Comparison of ENCODE assay signal across 8 cellular contexts in the genomic region with DNA sequence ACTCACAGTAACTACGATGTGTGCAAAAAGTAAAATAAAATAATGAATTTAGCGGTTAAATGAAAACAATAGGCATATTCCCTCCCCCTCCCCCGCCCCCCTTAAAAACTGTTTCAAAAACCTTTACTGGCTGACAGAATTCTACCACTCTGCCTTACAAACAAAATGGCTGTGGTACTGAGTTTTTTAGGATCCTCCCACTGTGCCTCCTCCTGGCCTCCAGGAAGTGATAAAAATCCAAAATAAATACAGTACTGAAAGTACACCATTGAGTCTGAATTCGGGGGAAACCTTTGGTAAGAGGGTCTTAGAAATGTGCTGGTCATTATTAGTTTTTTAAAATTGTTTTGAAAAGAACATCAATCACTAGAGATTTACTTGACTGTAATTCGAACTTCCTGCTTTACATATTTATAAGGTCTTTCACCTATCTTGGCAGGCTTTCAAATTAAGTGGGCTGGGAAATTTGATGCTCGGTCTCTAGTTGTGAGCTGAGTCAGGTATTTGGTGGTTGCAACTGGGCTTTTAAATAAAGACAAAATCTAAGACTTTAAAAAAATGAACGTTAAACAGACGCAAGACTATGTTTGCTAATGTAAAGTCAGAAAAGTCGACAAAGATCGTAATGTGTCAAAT. TPM values are rescaled to one million over a fixed set of nuclear protein-coding genes. Genes with fewer than 3 reads are reported as not detected.
DNase-seq lines count a peak whose midpoint lies in the region; ATAC-seq and TF ChIP-seq lines count a peak whose summit lies in the region.

No MANE protein-coding gene starts in this region.

- H3K9me2 ChIP-seq in OCI-LY1 (ENCODE audit: low read depth, low read length), result no peaks in the 10 kb centered on the region

- intact Hi-C loops in activated CD4-positive, alpha-beta T cell treated with anti-CD3 and anti-CD28 coated beads for 36 hours (cut with DNase I, micrococcal nuclease), result loop anchor here (1.0 to 10.0 kb wide), 17 partner anchors 33 to 1677 kb away; partner anchors contain the start of genes ARHGAP12 (in 1 of the 2), EPC1 (in 1 of the 2), ITGB1 (in 1 of the 2) and KIF5B (in 1 of the 2)

- POLR2A ChIA-PET in activated CD4-positive, alpha-beta T cell treated with anti-CD3 and anti-CD28 coated beads for 36 hours (lab: Charles Lee), result no interaction called here

- no peak for TF ChIP-seq CTCF in OCI-LY1 (IDR thresholded peaks at IDR 0.05; ENCODE audit: low read length)
- no peak for TF ChIP-seq CTCF in coronary artery (IDR thresholded peaks at IDR 0.05)
- no peak for TF ChIP-seq CTCF in thoracic aorta (IDR thresholded peaks at IDR 0.05)

- H3K4me2 ChIP-seq in OCI-LY1 (ENCODE audit: low read length), result peak overlapping the region; percentile 94

- peaks cover 41% of the 10 kb centered on the region for H3K79me2 ChIP-seq in OCI-LY1 (ENCODE audit: insufficient read depth, low read length)

- H4K20me1 ChIP-seq in OCI-LY1 (ENCODE audit: insufficient read depth, low read length), result no peaks in the 10 kb centered on the region

- H3K9ac ChIP-seq in HUES6 (ENCODE audit: low read length) (peak overlapping the region; percentile 50), OCI-LY1 (ENCODE audit: low read length) (peak overlapping the region; percentile 96)

- peaks cover 2% of the 10 kb centered on the region for H3K36me3 Mint-ChIP-seq in activated CD4-positive, alpha-beta T cell treated with anti-CD3 and anti-CD28 coated beads for 36 hours (ENCODE audit: low read depth)

- CTCF ChIA-PET in activated CD4-positive, alpha-beta T cell treated with anti-CD3 and anti-CD28 coated beads for 36 hours (lab: Charles Lee), result interaction anchor here (0.5 to 3.6 kb wide), 9 partner anchors 9 to 362 kb away, joined by 3 to 10 read pairs (median 6); partner anchors contain the start of gene CCDC7

- H3K27ac ChIP-seq in HUES6 (ENCODE audit: low read depth, low read length), result peak overlapping the region; percentile 68; the same call in 1 of the 2 replicates
- H3K27ac ChIP-seq in OCI-LY1 (ENCODE audit: low read depth, low read length, poor library complexity, severe bottlenecking), result peak overlapping the region; percentile 89
- peak overlapping the region; percentile 74 to 85 for H3K27ac ChIP-seq in coronary artery
- peak overlapping the region; percentile 70 to 92 for H3K27ac ChIP-seq in thoracic aorta

- H3K4me1 ChIP-seq in HUES6 (ENCODE audit: control insufficient read depth, insufficient read depth, low read length) (peaks cover 10% of the 10 kb centered on the region), OCI-LY1 (ENCODE audit: insufficient read depth, low read length, severe bottlenecking) (peaks cover 21% of the 10 kb centered on the region), thoracic aorta (ENCODE audit: control insufficient read depth in 1 of 2, low read depth in 2 of 2) (peaks cover 11 to 25% of the 10 kb centered on the region in 2 donors)

- peaks cover 11% of the 10 kb centered on the region for H3K4me1 Mint-ChIP-seq in activated CD4-positive, alpha-beta T cell treated with anti-CD3 and anti-CD28 coated beads for 36 hours

- ATAC-seq in activated CD4-positive, alpha-beta T cell treated with anti-CD3 and anti-CD28 coated beads for 36 hours, result peak; percentile 26
- ATAC-seq in thoracic aorta (ENCODE audit: insufficient number of reproducible peaks, low FRiP score, low read depth), result peak; percentile 52
- ATAC-seq in HG03108 (IDR thresholded peaks at IDR 0.05; ENCODE audit: unreplicated experiment), result no peak

- no peaks in the 10 kb centered on the region for H3K36me3 ChIP-seq in HUES6 (ENCODE audit: control insufficient read depth, insufficient read depth, low read length)
- H3K36me3 ChIP-seq in OCI-LY1 (ENCODE audit: insufficient read depth, low read length), result peaks cover 4% of the 10 kb centered on the region; the same call in 1 of the 2 replicates
- H3K36me3 ChIP-seq in thoracic aorta, result no peaks in the 10 kb centered on the region

- H3K27me3 Mint-ChIP-seq in activated CD4-positive, alpha-beta T cell treated with anti-CD3 and anti-CD28 coated beads for 36 hours, result no peaks in the 10 kb centered on the region

- no peak overlapping the region for H3K4me3 Mint-ChIP-seq in activated CD4-positive, alpha-beta T cell treated with anti-CD3 and anti-CD28 coated beads for 36 hours

- no peaks in the 10 kb centered on the region for H3K27me3 ChIP-seq in HUES6 (ENCODE audit: control insufficient read depth, insufficient read depth, low read length)
- no peaks in the 10 kb centered on the region for H3K27me3 ChIP-seq in OCI-LY1 (ENCODE audit: insufficient read depth, low read length)
- no peaks in the 10 kb centered on the region for H3K27me3 ChIP-seq in thoracic aorta (replicated peaks; ENCODE audit: insufficient read depth)

- H3K9me3 ChIP-seq in HUES6 (ENCODE audit: control insufficient read depth, insufficient read depth, low read depth, low read length) (no peaks in the 10 kb centered on the region), OCI-LY1 (ENCODE audit: low read length) (0 out of 2 replicates have a peak, but pooled peaks cover 5% of the 10 kb centered on the region), thoracic aorta (no peaks in the 10 kb centered on the region)

- no peaks in the 10 kb centered on the region for H3K9me3 Mint-ChIP-seq in activated CD4-positive, alpha-beta T cell treated with anti-CD3 and anti-CD28 coated beads for 36 hours (ENCODE audit: low read depth)

- H2AFZ ChIP-seq in OCI-LY1 (ENCODE audit: low read length), result peak overlapping the region; percentile 53; the same call in 1 of the 2 replicates

- no peaks in the 10 kb centered on the region for H3F3A ChIP-seq in OCI-LY1 (ENCODE audit: insufficient read depth, low read length)

- no peak overlapping the region for H3K27ac Mint-ChIP-seq in activated CD4-positive, alpha-beta T cell treated with anti-CD3 and anti-CD28 coated beads for 36 hours

- peak overlapping the region; percentile 71 for H3K4me3 ChIP-seq in HUES6 (ENCODE audit: low read depth, low read length)
- peak overlapping the region; percentile 88 for H3K4me3 ChIP-seq in OCI-LY1 (ENCODE audit: low read depth, low read length, poor library complexity, severe bottlenecking)
- peak overlapping the region; percentile 75 for H3K4me3 ChIP-seq in coronary artery
- H3K4me3 ChIP-seq in thoracic aorta, result peak overlapping the region; percentile 99

- DNase-seq in activated CD4-positive, alpha-beta T cell treated with anti-CD3 and anti-CD28 coated beads for 36 hours, result peak; percentile 41
- no peak for DNase-seq in activated CD4-positive, alpha-beta T cell treated with anti-CD3 and anti-CD28 coated beads, Interleukin-2, amount 50 U/mL, for 48 hours
- no peak for DNase-seq in coronary artery (ENCODE audit: low spot score)
- peak; percentile 90 for DNase-seq in left kidney (ENCODE audit: low read depth, low spot score)
- DNase-seq in thoracic aorta (ENCODE audit: low spot score), result no peak

RNA-seq across cellular contexts. Expression of gene EPC1, which starts 32.5 kb away (rescaled TPM):
- total RNA-seq in activated CD4-positive, alpha-beta T cell treated with anti-CD3 and anti-CD28 coated beads for 36 hours, result 10 to 100 TPM; 28.8 to 31.0 TPM
- total RNA-seq in thoracic aorta, result 10 to 100 TPM; 40.2 to 48.5 TPM

Comparison
In these comparisons a context has a peak if more than half of its experiments do, and no peak if none do; other contexts are left out.
1. DNase-seq: peak in activated CD4-positive, alpha-beta T cell treated with anti-CD3 and anti-CD28 coated beads for 36 hours (single experiment) and left kidney (single experiment); none in activated CD4-positive, alpha-beta T cell treated with anti-CD3 and anti-CD28 coated beads, Interleukin-2, amount 50 U/mL, for 48 hours (0 of 2), coronary artery (single experiment) and thoracic aorta (single experiment).
2. Peak in every context shown above with its lines, with median percentiles within 50 percentile points of each other: H3K27ac ChIP-seq and H3K4me3 ChIP-seq.